ENCODE assay signal across 1 cellular context in the genomic region with DNA sequence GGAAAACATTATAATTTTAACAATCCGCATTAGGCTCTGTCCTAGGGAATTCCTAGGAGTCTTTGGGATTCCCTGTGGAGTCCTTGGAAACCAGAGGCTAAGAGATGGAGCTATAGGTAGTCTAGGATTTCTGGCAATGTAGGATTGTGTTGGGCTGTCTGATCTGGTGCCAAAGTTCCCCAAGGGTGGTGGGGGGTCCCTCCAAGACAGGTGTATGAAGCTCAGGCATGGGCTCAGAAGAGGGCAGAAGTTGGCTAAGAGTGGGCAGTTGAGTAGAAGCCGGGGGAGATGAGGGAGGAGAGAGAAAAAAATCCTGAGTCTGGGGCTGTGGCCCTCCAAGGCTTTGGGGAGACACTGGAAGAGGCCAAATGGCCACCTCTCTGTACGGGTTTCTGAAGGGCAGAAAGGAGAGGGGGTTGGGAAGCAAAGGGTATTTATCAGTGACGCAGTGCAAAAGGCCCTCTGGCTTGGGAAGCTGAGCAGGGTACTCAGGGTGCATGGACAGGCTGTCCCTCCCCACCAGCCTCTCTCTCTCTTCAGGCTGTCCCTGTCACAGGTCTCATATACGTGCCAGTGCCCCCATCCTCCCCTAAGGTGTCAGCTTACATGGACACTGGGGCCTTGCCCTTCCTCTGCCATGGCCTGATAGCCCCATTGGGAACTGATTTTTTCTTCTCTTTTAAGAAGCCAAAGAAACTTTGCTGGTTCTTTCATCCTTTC.
TF ChIP-seq lines count a peak whose summit lies in the region.

No MANE protein-coding gene starts in this region.

TF ChIP-seq in IMR-90, 13 proteins besides CTCF, POLR2A, EP300 and RAD21:
- TF ChIP-seq NFE2L2 (IDR thresholded peaks at IDR 0.05; ENCODE audit: low read depth, low read length) (no peak), BHLHE40 (IDR thresholded peaks at IDR 0.05; ENCODE audit: low read depth, low read length) (no peak), RCOR1 (IDR thresholded peaks at IDR 0.05; ENCODE audit: insufficient replicate concordance, low read length) (no peak), SMC3 (IDR thresholded peaks at IDR 0.05; ENCODE audit: low read depth, low read length) (no peak), CEBPB (IDR thresholded peaks at IDR 0.05; ENCODE audit: low read depth, low read length) (no peak), CHD1 (IDR thresholded peaks at IDR 0.05; ENCODE audit: low read depth, low read length) (no peak), MAFK (IDR thresholded peaks at IDR 0.05; ENCODE audit: low read depth, low read length) (no peak)
- TF ChIP-seq, protein P1, sequence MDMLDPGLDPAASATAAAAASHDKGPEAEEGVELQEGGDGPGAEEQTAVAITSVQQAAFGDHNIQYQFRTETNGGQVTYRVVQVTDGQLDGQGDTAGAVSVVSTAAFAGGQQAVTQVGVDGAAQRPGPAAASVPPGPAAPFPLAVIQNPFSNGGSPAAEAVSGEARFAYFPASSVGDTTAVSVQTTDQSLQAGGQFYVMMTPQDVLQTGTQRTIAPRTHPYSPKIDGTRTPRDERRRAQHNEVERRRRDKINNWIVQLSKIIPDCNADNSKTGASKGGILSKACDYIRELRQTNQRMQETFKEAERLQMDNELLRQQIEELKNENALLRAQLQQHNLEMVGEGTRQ (IDR thresholded peaks at IDR 0.05; ENCODE audit: low read depth, low read length): no peak
TF ChIP-seq in IMR-90: peak in this region for 0.
